16 cellular contexts compared by ENCODE assay signal in genomic region chr2:144470819-144471218, GRCh38. TPM values are rescaled to one million over a fixed set of nuclear protein-coding genes. Genes with fewer than 3 reads are reported as not detected.
DNase-seq lines count a peak whose midpoint lies in the region; ATAC-seq, FAIRE-seq and TF ChIP-seq lines count a peak whose summit lies in the region.
"Had no signal": no experiment of that assay in that cellular context is flagged by ENCODE, and none has a peak within 500 bp of the region (broad histone marks: within the 10 kb centered on the region; RNA-seq: fewer than 3 reads in every experiment).

No MANE protein-coding gene starts in this region.

- H3K4me3 Mint-ChIP-seq in central memory CD8-positive, alpha-beta T cell, result peak overlapping the region; percentile 45
- peak overlapping the region; percentile 31 for H3K4me3 Mint-ChIP-seq in nephron progenitor cell

- peaks cover 83% of the 10 kb centered on the region for H3K79me2 ChIP-seq in ACC112 (ENCODE audit: control insufficient read depth, insufficient read depth, low read length, unreplicated experiment)

- no peaks in the 10 kb centered on the region for H3K27me3 Mint-ChIP-seq in central memory CD8-positive, alpha-beta T cell
- H3K27me3 Mint-ChIP-seq in nephron progenitor cell (ENCODE audit: low read depth, poor library complexity), result no peaks in the 10 kb centered on the region

- no peaks in the 10 kb centered on the region for H3K9me3 Mint-ChIP-seq in central memory CD8-positive, alpha-beta T cell
- no peaks in the 10 kb centered on the region for H3K9me3 Mint-ChIP-seq in nephron progenitor cell

- H3K27ac ChIP-seq in ACC112 (ENCODE audit: low read depth, low read length), result peak overlapping the region; percentile 45
- H3K27ac ChIP-seq in HUES64 (ENCODE audit: low read depth, low read length), result peak overlapping the region; percentile 85; the same call in 1 of the 2 replicates
- no peak overlapping the region for H3K27ac ChIP-seq in pancreas
- no peak overlapping the region for H3K27ac ChIP-seq in brain microvascular endothelial cell
- H3K27ac ChIP-seq: foreskin keratinocyte, neutrophil, sigmoid colon had no signal

- H3K36me3 Mint-ChIP-seq in central memory CD8-positive, alpha-beta T cell (ENCODE audit: insufficient read depth), result peaks cover 18% of the 10 kb centered on the region
- H3K36me3 Mint-ChIP-seq in nephron progenitor cell (ENCODE audit: low read depth), result peaks cover 3% of the 10 kb centered on the region

- H2AFZ ChIP-seq in ACC112 (ENCODE audit: low read length, unreplicated experiment), result no peak overlapping the region

- no peaks in the 10 kb centered on the region for H3K27me3 ChIP-seq in ACC112 (ENCODE audit: insufficient read depth, low read length)
- H3K27me3 ChIP-seq in HUES64 (ENCODE audit: insufficient read depth, low read length), result no peaks in the 10 kb centered on the region
- peaks cover 0 to 12% (median 0%) of the 10 kb centered on the region in 4 donors for H3K27me3 ChIP-seq in pancreas
- H3K27me3 ChIP-seq in brain microvascular endothelial cell (replicated peaks), result no peaks in the 10 kb centered on the region
- H3K27me3 ChIP-seq: neutrophil, sigmoid colon had no signal

- peak overlapping the region; percentile 57; the same call in 1 of the 2 replicates for H3K4me3 ChIP-seq in ACC112 (ENCODE audit: low read depth, low read length)
- no peak overlapping the region for H3K4me3 ChIP-seq in HUES64 (ENCODE audit: low read length)
- H3K4me3 ChIP-seq in pancreas, result no peak overlapping the region
- H3K4me3 ChIP-seq in brain microvascular endothelial cell (ENCODE audit: low read depth, low read length), result no peak overlapping the region
- H3K4me3 ChIP-seq: sigmoid colon had no signal

- H3K27ac Mint-ChIP-seq in central memory CD8-positive, alpha-beta T cell (ENCODE audit: low read depth), result no peak overlapping the region
- peak overlapping the region; percentile 39 for H3K27ac Mint-ChIP-seq in nephron progenitor cell

- no peak overlapping the region for H3K9ac ChIP-seq in HUES64 (ENCODE audit: low read depth, low read length)

- H3K9me3 ChIP-seq in HUES64 (ENCODE audit: insufficient read depth, low read depth, low read length) (no peaks in the 10 kb centered on the region), pancreas (no peaks in the 10 kb centered on the region)
- H3K9me3 ChIP-seq: neutrophil, sigmoid colon had no signal

- ATAC-seq in central memory CD8-positive, alpha-beta T cell (replicated peaks; ENCODE audit: extremely low read depth, poor library complexity, severe bottlenecking), result no peak
- ATAC-seq in pancreas, result no peak
- no peak for ATAC-seq in GM19328 (IDR thresholded peaks at IDR 0.05; ENCODE audit: unreplicated experiment)
- ATAC-seq: foreskin keratinocyte had no signal

- DNase-seq in central memory CD8-positive, alpha-beta T cell (ENCODE audit: low spot score in 2 of 2), result no peak
- no peak for DNase-seq in nephron progenitor cell
- DNase-seq in NCI-H1417 (lab: John Stamatoyannopoulos, UW), result no peak
- DNase-seq in pancreas, result no peak
- no peak for DNase-seq in brain microvascular endothelial cell
- DNase-seq: activated CD4-positive, CD25-positive, alpha-beta regulatory T cell; aorta; foreskin keratinocyte; NCI-H1048; NCI-H226; sigmoid colon; SW 1271 had no signal

- in situ Hi-C loops in brain microvascular endothelial cell (cut with HindIII; ENCODE audit: low pct_ligation_motif_present, low sequenced_read_pairs), result no loop called here

- WGBS in HUES64, result 81% methylated on average over 2 of the region's 3 CpGs
- WGBS in pancreas, 2 donors, result 67 to 70% methylated on average over 3 of the region's 3 CpGs

- H3K4me1 Mint-ChIP-seq in central memory CD8-positive, alpha-beta T cell, result peaks cover 50% of the 10 kb centered on the region
- peaks cover 16% of the 10 kb centered on the region for H3K4me1 Mint-ChIP-seq in nephron progenitor cell

- H3K36me3 ChIP-seq in ACC112 (ENCODE audit: insufficient read depth, low read length) (0 out of 2 replicates have a peak, but pooled peaks cover 5% of the 10 kb centered on the region), HUES64 (ENCODE audit: insufficient read depth, low read length) (no peaks in the 10 kb centered on the region; the same call in 1 of the 2 replicates), pancreas (no peaks in the 10 kb centered on the region), brain microvascular endothelial cell (replicated peaks) (peaks cover 11% of the 10 kb centered on the region)
- H3K36me3 ChIP-seq: neutrophil, sigmoid colon had no signal

- intact Hi-C loops in pancreas (cut with DNase I), result no loop called here

- FAIRE-seq in pancreas (lab: Jason Lieb, UNC), result no peak

- TF ChIP-seq CTCF in nephron progenitor cell (IDR thresholded peaks at IDR 0.05) (no peak), pancreas (IDR thresholded peaks at IDR 0.05) (no peak), brain microvascular endothelial cell (IDR thresholded peaks at IDR 0.05; ENCODE audit: low read depth, low read length, missing control alignments) (no peak)

- H3K4me1 ChIP-seq in ACC112 (ENCODE audit: control insufficient read depth, insufficient read depth, low read length, unreplicated experiment), result peaks cover 32% of the 10 kb centered on the region
- H3K4me1 ChIP-seq in HUES64 (ENCODE audit: insufficient read depth, low read length), result peaks cover 54% of the 10 kb centered on the region
- peaks cover 0 to 11% (median 9%) of the 10 kb centered on the region in 3 donors for H3K4me1 ChIP-seq in pancreas
- H3K4me1 ChIP-seq: foreskin keratinocyte, sigmoid colon had no signal

RNA-seq across cellular contexts. Expression of gene ZEB2, which starts 49.1 kb away (rescaled TPM):
- polyA plus RNA-seq in HUES64 (2013, experiment 1 of 2), result 16.7 TPM
- polyA plus RNA-seq in HUES64 (2013, experiment 2 of 2), result 24.0 TPM
- 10 to 100 TPM in 3 of 6 donors, 1 to 10 TPM in 3; 4.3 to 38.6 (median 11.2) TPM for total RNA-seq in pancreas
- 1 to 10 TPM; 3.8 to 5.5 TPM for polyA plus RNA-seq in pancreas

Comparison
In these comparisons a context has a peak if more than half of its experiments do, and no peak if none do; other contexts are left out.
1. H3K27ac ChIP-seq: peak in ACC112 (single experiment) and HUES64 (single experiment); none in pancreas (0 of 4) and brain microvascular endothelial cell (single experiment).